In genomic region chr16:50490828-50491227, GRCh38 we compare ENCODE assay signal across 23 cellular contexts. TPM values are rescaled to one million over a fixed set of nuclear protein-coding genes. Genes with fewer than 3 reads are reported as not detected.
DNase-seq lines count a peak whose midpoint lies in the region; ATAC-seq, FAIRE-seq and TF ChIP-seq lines count a peak whose summit lies in the region.
"Had no signal": no experiment of that assay in that cellular context is flagged by ENCODE, and none has a peak within 500 bp of the region (broad histone marks: within the 10 kb centered on the region; RNA-seq: fewer than 3 reads in every experiment).

No MANE protein-coding gene starts in this region.

- whole genome bisulfite sequencing in K562 (ENCODE audit: insufficient coverage, low coverage, missing lambda C conversion rate), result 3% methylated on average over 2 of the region's 2 CpGs
- WGBS in spleen, 5 donors, result 83 to 96% (median 91%) methylated on average over 2 of the region's 2 CpGs

- H3K4me1 Mint-ChIP-seq in activated CD4-positive, alpha-beta memory T cell treated with anti-CD3 and anti-CD28 coated beads, Interleukin-2, amount 10 ng/mL, durations not matched to agents 7 days and 5 days, result no peaks in the 10 kb centered on the region
- H3K4me1 Mint-ChIP-seq in activated CD4-positive, alpha-beta memory T cell treated with anti-CD3 and anti-CD28 coated beads for 36 hours (ENCODE audit: low read depth), result no peaks in the 10 kb centered on the region
- H3K4me1 Mint-ChIP-seq: CD8-positive, alpha-beta memory T cell had no signal

- H3K27me3 ChIP-seq in K562 (ENCODE audit: control insufficient read depth in 2 of 2, insufficient read depth in 2 of 2, low read length in 2 of 2), result no peaks in the 10 kb centered on the region
- H3K27me3 ChIP-seq in spleen (replicated peaks in 1 of 7), result no peaks in the 10 kb centered on the region
- no peaks in the 10 kb centered on the region for H3K27me3 ChIP-seq in MM.1S (replicated peaks; ENCODE audit: insufficient read depth, low read length)
- H3K27me3 ChIP-seq: BE2C had no signal

- H3K9me2 ChIP-seq in MM.1S (replicated peaks; ENCODE audit: insufficient read depth, low read length), result no peaks in the 10 kb centered on the region

- TF ChIP-seq POLR2A in K562 (conservative IDR thresholded peaks at IDR 0.05), result no peak
- TF ChIP-seq POLR2A in spleen (IDR thresholded peaks at IDR 0.05), result no peak

- no peaks in the 10 kb centered on the region for H3F3A ChIP-seq in MM.1S (ENCODE audit: insufficient read depth, low read length)

- H3K9ac ChIP-seq in K562 (ENCODE audit: insufficient read depth in 1 of 2, low read depth in 2 of 2, low read length in 2 of 2) (no peak overlapping the region), MM.1S (ENCODE audit: low read length) (no peak overlapping the region)
- H3K9ac ChIP-seq: GM23248 had no signal

- peak; percentile 8 for DNase-seq in activated CD4-positive, alpha-beta memory T cell treated with anti-CD3 and anti-CD28 coated beads, Interleukin-2, amount 10 ng/mL, durations not matched to agents 7 days and 5 days
- no peak for DNase-seq in activated CD4-positive, alpha-beta memory T cell treated with anti-CD3 and anti-CD28 coated beads for 36 hours
- DNase-seq in GM10248 (ENCODE audit: extremely low spot score), result peak; percentile 3
- no peak for DNase-seq in K562 (ENCODE audit: extremely low read depth in 1 of 4, low spot score in 3 of 4)
- peak; percentile 35 for DNase-seq in islet precursor cell
- DNase-seq in spleen, result no peak
- DNase-seq in NOMO-1 treated with DMSO at 0.1 percent for 48 hours (lab: John Stamatoyannopoulos, UW; ENCODE audit: unreplicated experiment), result no peak
- DNase-seq in MM.1S, result no peak
- DNase-seq: 8988T; BE2C; C1 segment of cervical spinal cord; CD4-positive, CD25-positive, alpha-beta regulatory T cell; CD8-positive, alpha-beta memory T cell; COR-L47; DMS 273 treated with DMSO at 0.1 percent for 48 hours; DMS53; DND-41; EL; GM23248; H7 had no signal

- no peak for TF ChIP-seq RAD21 in K562 (CRISPR knock-in tag; conservative IDR thresholded peaks at IDR 0.05 in 1 of 2, IDR thresholded peaks at IDR 0.05 in 1 of 2)

- intact Hi-C loops in activated CD4-positive, alpha-beta memory T cell treated with anti-CD3 and anti-CD28 coated beads for 36 hours (cut with micrococcal nuclease), result loop anchor here (10.0 kb wide), 1 partner anchor 56 kb away; no protein-coding TSS in a partner anchor
- intact Hi-C loops in K562 (cut with micrococcal nuclease), result no loop called here
- intact Hi-C loops in spleen (cut with DNase I; ENCODE audit: low total_unique reads), result no loop called here

- H3K27ac ChIP-seq in K562 (ENCODE audit: extremely low read depth, low read depth, low read length), result no peak overlapping the region
- H3K27ac ChIP-seq in spleen, result no peak overlapping the region
- no peak overlapping the region for H3K27ac ChIP-seq in MM.1S (ENCODE audit: low read length)
- H3K27ac ChIP-seq: GM23248 had no signal

- POLR2A ChIA-PET in activated CD4-positive, alpha-beta memory T cell treated with anti-CD3 and anti-CD28 coated beads, Interleukin-2, amount 10 ng/mL, durations not matched to agents 7 days and 5 days (lab: Charles Lee), result no interaction called here
- POLR2A ChIA-PET in activated CD4-positive, alpha-beta memory T cell treated with anti-CD3 and anti-CD28 coated beads for 36 hours (lab: Charles Lee), result no interaction called here
- POLR2A ChIA-PET in GM10248 (lab: Yijun Ruan, JAX), result no interaction called here
- POLR2A ChIA-PET in K562 (lab: Yijun Ruan, JAX), result no interaction called here

- H3K27ac Mint-ChIP-seq in activated CD4-positive, alpha-beta memory T cell treated with anti-CD3 and anti-CD28 coated beads, Interleukin-2, amount 10 ng/mL, durations not matched to agents 7 days and 5 days, result no peak overlapping the region
- no peak overlapping the region for H3K27ac Mint-ChIP-seq in activated CD4-positive, alpha-beta memory T cell treated with anti-CD3 and anti-CD28 coated beads for 36 hours
- H3K27ac Mint-ChIP-seq: CD4-positive, CD25-positive, alpha-beta regulatory T cell; CD8-positive, alpha-beta memory T cell had no signal

- no peaks in the 10 kb centered on the region for H3K9me1 ChIP-seq in K562 (ENCODE audit: control insufficient read depth, insufficient read depth, low read length)

- H3K4me3 Mint-ChIP-seq in activated CD4-positive, alpha-beta memory T cell treated with anti-CD3 and anti-CD28 coated beads, Interleukin-2, amount 10 ng/mL, durations not matched to agents 7 days and 5 days, result no peak overlapping the region
- no peak overlapping the region for H3K4me3 Mint-ChIP-seq in activated CD4-positive, alpha-beta memory T cell treated with anti-CD3 and anti-CD28 coated beads for 36 hours
- H3K4me3 Mint-ChIP-seq: CD4-positive, CD25-positive, alpha-beta regulatory T cell; CD8-positive, alpha-beta memory T cell had no signal

- H3K79me2 ChIP-seq in K562 (ENCODE audit: control insufficient read depth, insufficient read depth, low read length) (no peaks in the 10 kb centered on the region), MM.1S (ENCODE audit: low read length) (no peaks in the 10 kb centered on the region)

- FAIRE-seq in K562 (lab: Jason Lieb, UNC), result no peak
- FAIRE-seq: GM12892, GM18507 had no signal

- no TSS peak for BruUV-seq in K562 (replicated peaks; lab: Mats Ljungman, UMichigan)

- no peaks in the 10 kb centered on the region for H3K36me3 Mint-ChIP-seq in activated CD4-positive, alpha-beta memory T cell treated with anti-CD3 and anti-CD28 coated beads, Interleukin-2, amount 10 ng/mL, durations not matched to agents 7 days and 5 days (ENCODE audit: low read depth)
- H3K36me3 Mint-ChIP-seq in activated CD4-positive, alpha-beta memory T cell treated with anti-CD3 and anti-CD28 coated beads for 36 hours, result no peaks in the 10 kb centered on the region
- H3K36me3 Mint-ChIP-seq: CD4-positive, CD25-positive, alpha-beta regulatory T cell; CD8-positive, alpha-beta memory T cell had no signal

- CTCF ChIA-PET in activated CD4-positive, alpha-beta memory T cell treated with anti-CD3 and anti-CD28 coated beads, Interleukin-2, amount 10 ng/mL, durations not matched to agents 7 days and 5 days (lab: Charles Lee), result no interaction called here
- CTCF ChIA-PET in activated CD4-positive, alpha-beta memory T cell treated with anti-CD3 and anti-CD28 coated beads for 36 hours (lab: Charles Lee), result no interaction called here
- CTCF ChIA-PET in GM10248 (lab: Yijun Ruan, JAX) (interaction anchor here (1.0 kb wide), 1 partner anchor 10 kb away, joined by 3 read pairs; no protein-coding TSS in a partner anchor), K562 (lab: Yijun Ruan, JAX; ENCODE audit: low intra/inter-chr PET ratio) (no interaction called here)

- no peak; the same call in 2 of the 3 replicates for ATAC-seq in K562

- peaks cover 2% of the 10 kb centered on the region for H3K9me3 Mint-ChIP-seq in activated CD4-positive, alpha-beta memory T cell treated with anti-CD3 and anti-CD28 coated beads, Interleukin-2, amount 10 ng/mL, durations not matched to agents 7 days and 5 days
- peaks cover 1% of the 10 kb centered on the region for H3K9me3 Mint-ChIP-seq in activated CD4-positive, alpha-beta memory T cell treated with anti-CD3 and anti-CD28 coated beads for 36 hours

- no peak overlapping the region for H3K4me3 ChIP-seq in K562
- no peak overlapping the region for H3K4me3 ChIP-seq in spleen
- no peak overlapping the region for H3K4me3 ChIP-seq in MM.1S (ENCODE audit: low read length)
- H3K4me3 ChIP-seq: GM23248 had no signal

- H3K4me2 ChIP-seq in K562 (ENCODE audit: insufficient read depth, low read length) (no peak overlapping the region), MM.1S (ENCODE audit: low read depth, low read length) (no peak overlapping the region)

- H4K20me1 ChIP-seq in K562 (replicated peaks; ENCODE audit: control insufficient read depth, insufficient read depth, low read length) (no peaks in the 10 kb centered on the region), MM.1S (ENCODE audit: insufficient read depth, low read length) (no peaks in the 10 kb centered on the region)

- TF ChIP-seq CTCF in GM10248 (IDR thresholded peaks at IDR 0.05; ENCODE audit: control extremely low read depth, extremely low read depth, low read depth, missing control alignments) (no peak), K562 (IDR thresholded peaks at IDR 0.05 in 2 of 3, conservative IDR thresholded peaks at IDR 0.05 in 1 of 3; ENCODE audit: insufficient read depth in 2 of 3, low read depth in 1 of 3, low read length in 3 of 3) (no peak), spleen (IDR thresholded peaks at IDR 0.05 in 8 of 11, conservative IDR thresholded peaks at IDR 0.05 in 3 of 11) (no peak), MM.1S (IDR thresholded peaks at IDR 0.05; ENCODE audit: low read length) (no peak)

- peaks cover 11% of the 10 kb centered on the region for H3K27me3 Mint-ChIP-seq in activated CD4-positive, alpha-beta memory T cell treated with anti-CD3 and anti-CD28 coated beads, Interleukin-2, amount 10 ng/mL, durations not matched to agents 7 days and 5 days
- H3K27me3 Mint-ChIP-seq in activated CD4-positive, alpha-beta memory T cell treated with anti-CD3 and anti-CD28 coated beads for 36 hours, result peaks cover 9% of the 10 kb centered on the region

- in situ Hi-C loops in K562 (cut with MboI), result no loop called here

- no peak for TF ChIP-seq EP300 in K562 (IDR thresholded peaks at IDR 0.05; ENCODE audit: low read length)

- H2AFZ ChIP-seq in K562 (ENCODE audit: low read depth, low read length) (no peak overlapping the region), MM.1S (ENCODE audit: low read length) (no peak overlapping the region)
- H2AFZ ChIP-seq: GM23248 had no signal

- H3K4me1 ChIP-seq in K562 (replicated peaks in 1 of 2; ENCODE audit: control insufficient read depth in 2 of 2, insufficient read depth in 2 of 2, low read length in 2 of 2) (no peaks in the 10 kb centered on the region), spleen (no peaks in the 10 kb centered on the region), MM.1S (ENCODE audit: low read length) (no peaks in the 10 kb centered on the region)
- H3K4me1 ChIP-seq: BE2C had no signal

- H3K36me3 ChIP-seq in K562 (ENCODE audit: control insufficient read depth, insufficient read depth, low read length) (no peaks in the 10 kb centered on the region), spleen (no peaks in the 10 kb centered on the region), MM.1S (replicated peaks; ENCODE audit: insufficient read depth, low read length) (no peaks in the 10 kb centered on the region)
- H3K36me3 ChIP-seq: BE2C had no signal

- no peaks in the 10 kb centered on the region for H3K9me3 ChIP-seq in K562 (replicated peaks; ENCODE audit: control insufficient read depth, insufficient read depth, low read depth, low read length)
- peaks cover 0 to 3% (median 1%) of the 10 kb centered on the region in 8 donors for H3K9me3 ChIP-seq in spleen
- no peaks in the 10 kb centered on the region for H3K9me3 ChIP-seq in MM.1S (replicated peaks; ENCODE audit: insufficient read depth, low read length)
- H3K9me3 ChIP-seq: BE2C had no signal

RNA-seq across cellular contexts. Expression of gene NKD1, which starts 57.4 kb away (rescaled TPM):
- total RNA-seq in activated CD4-positive, alpha-beta memory T cell treated with anti-CD3 and anti-CD28 coated beads, Interleukin-2, amount 10 ng/mL, durations not matched to agents 7 days and 5 days, result 1 to 10 TPM in 1 of 2 experiments, under 1 TPM in 1; 0.95 to 1.9 TPM
- total RNA-seq in activated CD4-positive, alpha-beta memory T cell treated with anti-CD3 and anti-CD28 coated beads for 36 hours, result 1 to 10 TPM in 1 of 2 experiments, under 1 TPM in 1; 0.67 to 1.6 TPM
- 0.02 TPM in 1 of 2 replicates, not detected in the other for total RNA-seq in K562 (2011; cell fraction: chromatin; rRNA removed; ENCODE audit: low replicate concordance)
- not detected in 2 replicates for total RNA-seq in K562 (2011; cell fraction: nucleolus; rRNA removed)
- total RNA-seq in K562 (2011; cell fraction: nucleoplasm; rRNA removed), result under 0.01 and 0.08 TPM in 2 replicates
- total RNA-seq in K562 (2014; rRNA removed), result 0.04 and 0.18 TPM in 2 replicates
- under 0.01 TPM in 2 replicates for total RNA-seq in K562 (2014; rRNA removed; fragmentation: Illumina TruSeq; extraction: Trizol)
- 0.07 and 0.08 TPM in 2 replicates for total RNA-seq in K562 (2015; rRNA removed; fragmentation: Illumina TruSeq; extraction: Trizol)
- 0.22 and 0.24 TPM in 2 replicates for total RNA-seq in K562 (2021)
- under 0.01 and 0.11 TPM in 2 replicates for polyA plus RNA-seq in K562 (2011; rRNA removed)
- polyA plus RNA-seq in K562 (2011; cell fraction: cytosol; rRNA removed), result under 0.01 and 0.39 TPM in 2 replicates
- polyA plus RNA-seq in K562 (2011; cell fraction: nucleus; rRNA removed), result 0.11 and 0.33 TPM in 2 replicates
- polyA plus RNA-seq in K562 (2012), result 0.03 and 0.04 TPM in 2 replicates
- polyA plus RNA-seq in K562 (2014; fragmentation: Illumina TruSeq; extraction: Trizol), result 0.01 and 0.07 TPM in 2 replicates
- polyA plus RNA-seq in K562 (2014; fragmentation: Nextera tagmentation; extraction: Ambion mirVana), result not detected
- 0.04 TPM in 1 of 2 replicates, not detected in the other for polyA plus RNA-seq in K562 (2014; rRNA removed)
- under 0.01 TPM in 2 replicates for polyA minus RNA-seq in K562 (2011; rRNA and poly(A)+ RNA removed)
- not detected in 2 replicates for polyA minus RNA-seq in K562 (2011; cell fraction: cytosol; rRNA and poly(A)+ RNA removed)
- polyA minus RNA-seq in K562 (2011; cell fraction: nucleus; rRNA and poly(A)+ RNA removed), result under 0.01 and 0.22 TPM in 2 replicates
- 10 to 100 TPM in 1 of 7 donors, 1 to 10 TPM in 6; 1.7 to 15.2 (median 7.0) TPM for total RNA-seq in spleen
- polyA plus RNA-seq in spleen, result under 1 TPM; 0.11 to 0.74 (median 0.38) TPM
- total RNA-seq: G401, GM23248 had no signal
- polyA plus RNA-seq: GM23248 had no signal

Comparison
In these comparisons a context has a peak if more than half of its experiments do, and no peak if none do; other contexts are left out.
1. DNase-seq: peak in activated CD4-positive, alpha-beta memory T cell treated with anti-CD3 and anti-CD28 coated beads, Interleukin-2, amount 10 ng/mL, durations not matched to agents 7 days and 5 days (single experiment), GM10248 (single experiment) and islet precursor cell (single experiment); none in activated CD4-positive, alpha-beta memory T cell treated with anti-CD3 and anti-CD28 coated beads for 36 hours (single experiment), K562 (0 of 4), spleen (single experiment), NOMO-1 treated with DMSO at 0.1 percent for 48 hours (single experiment) and MM.1S (single experiment).